In the genomic region with DNA sequence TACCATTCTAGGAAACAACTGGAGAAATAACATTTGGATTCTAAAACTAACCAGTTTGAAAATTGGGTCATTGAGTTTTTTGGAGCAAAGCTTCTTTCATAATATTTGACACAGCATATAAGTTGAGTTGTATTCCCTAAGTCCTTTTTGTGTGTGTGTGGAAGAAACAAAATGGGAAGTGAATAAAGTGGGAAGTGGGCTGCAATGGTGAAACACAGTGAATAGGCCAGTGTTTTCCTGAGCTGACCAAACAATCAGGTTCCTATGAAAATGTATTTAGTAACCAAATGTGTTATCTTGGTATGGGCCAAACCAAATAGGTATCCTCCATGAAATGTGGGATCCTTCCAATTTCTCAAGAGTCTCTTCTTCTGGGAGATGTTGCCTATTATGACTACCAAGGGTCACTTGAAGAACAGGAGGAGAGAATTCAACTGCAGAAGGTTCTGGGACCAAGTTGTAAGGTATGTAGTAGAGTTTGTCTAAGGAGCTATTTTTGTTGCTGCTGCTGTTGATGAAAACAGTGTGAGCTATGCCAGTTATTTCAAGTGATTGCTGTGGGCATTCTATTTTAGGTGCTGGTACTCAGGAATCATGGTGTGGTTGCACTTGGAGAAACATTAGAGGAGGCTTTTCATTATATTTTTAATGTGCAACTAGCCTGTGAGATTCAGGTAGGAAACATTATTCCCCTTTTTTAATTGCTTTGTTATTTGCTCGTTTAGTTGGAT, we compare ENCODE assay signal across 23 cellular contexts.
DNase-seq lines count a peak whose midpoint lies in the region; ATAC-seq and TF ChIP-seq lines count a peak whose summit lies in the region.
"Had no signal": no experiment of that assay in that cellular context is flagged by ENCODE, and none has a peak within 500 bp of the region (broad histone marks: within the 10 kb centered on the region; RNA-seq: fewer than 3 reads in every experiment).

No MANE protein-coding gene starts in this region.

- H3K4me3 Mint-ChIP-seq in activated naive CD4-positive, alpha-beta T cell treated with anti-CD3 and anti-CD28 coated beads, Interleukin-2, amount 10 ng/mL, durations not matched to agents 7 days and 5 days, result no peak overlapping the region
- no peak overlapping the region for H3K4me3 Mint-ChIP-seq in activated naive CD4-positive, alpha-beta T cell treated with anti-CD3 and anti-CD28 coated beads for 36 hours
- H3K4me3 Mint-ChIP-seq: activated CD4-positive, alpha-beta T cell treated with anti-CD3 and anti-CD28 coated beads for 36 hours; HFFc6; stimulated activated naive CD8-positive, alpha-beta T cell treated with anti-CD3 and anti-CD28 coated beads, Interleukin-15, amount 100 ng/mL, for 72 hours; type B pancreatic cell had no signal

- H3K36me3 ChIP-seq in ascending aorta, result peaks cover 11% of the 10 kb centered on the region in 2 donors
- peaks cover 66% of the 10 kb centered on the region for H3K36me3 ChIP-seq in lower lobe of right lung
- H3K36me3 ChIP-seq in upper lobe of right lung, result peaks cover 52% of the 10 kb centered on the region

- H3K9me3 ChIP-seq in ascending aorta (no peaks in the 10 kb centered on the region), lower lobe of right lung (no peaks in the 10 kb centered on the region), upper lobe of right lung (no peaks in the 10 kb centered on the region)
- H3K9me3 ChIP-seq: A549 had no signal

- H3K4me1 ChIP-seq in ascending aorta, result peaks cover 0 to 13% of the 10 kb centered on the region in 2 donors
- H3K4me1 ChIP-seq in lower lobe of right lung, result no peaks in the 10 kb centered on the region
- H3K4me1 ChIP-seq in upper lobe of right lung, result no peaks in the 10 kb centered on the region
- H3K4me1 ChIP-seq: A549 had no signal

- CTCF ChIA-PET in activated naive CD4-positive, alpha-beta T cell treated with anti-CD3 and anti-CD28 coated beads, Interleukin-2, amount 10 ng/mL, durations not matched to agents 7 days and 5 days (lab: Charles Lee), result interaction anchor here (0.9 to 1.7 kb wide), 2 partner anchors 10 to 110 kb away, joined by 3 to 6 read pairs; no protein-coding TSS in a partner anchor
- CTCF ChIA-PET in activated naive CD4-positive, alpha-beta T cell treated with anti-CD3 and anti-CD28 coated beads for 36 hours (lab: Charles Lee), result interaction anchor here (0.7 to 2.3 kb wide), 5 partner anchors 11 to 883 kb away, joined by 3 to 11 read pairs (median 5); no protein-coding TSS in a partner anchor

- peak overlapping the region; percentile 12 for H3K27ac Mint-ChIP-seq in activated naive CD4-positive, alpha-beta T cell treated with anti-CD3 and anti-CD28 coated beads, Interleukin-2, amount 10 ng/mL, durations not matched to agents 7 days and 5 days
- no peak overlapping the region for H3K27ac Mint-ChIP-seq in activated naive CD4-positive, alpha-beta T cell treated with anti-CD3 and anti-CD28 coated beads for 36 hours
- H3K27ac Mint-ChIP-seq: activated CD4-positive, alpha-beta T cell treated with anti-CD3 and anti-CD28 coated beads for 36 hours; HFFc6; stimulated activated naive CD8-positive, alpha-beta T cell treated with anti-CD3 and anti-CD28 coated beads, Interleukin-15, amount 100 ng/mL, for 72 hours; type B pancreatic cell had no signal

- H3K27ac ChIP-seq in ascending aorta, result peak overlapping the region; percentile 35 to 54
- H3K27ac ChIP-seq in lower lobe of right lung, result no peak overlapping the region
- H3K27ac ChIP-seq in upper lobe of right lung, result no peak overlapping the region
- peak overlapping the region in 27 of 59 donors; percentile 2 to 60 (median 25) for H3K27ac ChIP-seq in dorsolateral prefrontal cortex
- H3K27ac ChIP-seq: A549 had no signal

- DNase-seq in activated naive CD4-positive, alpha-beta T cell treated with anti-CD3 and anti-CD28 coated beads, Interleukin-2, amount 10 ng/mL, durations not matched to agents 7 days and 5 days, result no peak
- DNase-seq in activated naive CD4-positive, alpha-beta T cell treated with anti-CD3 and anti-CD28 coated beads for 36 hours, result no peak
- DNase-seq in ascending aorta (ENCODE audit: low spot score in 2 of 2), result no peak
- no peak for DNase-seq in lower lobe of right lung
- no peak for DNase-seq in upper lobe of right lung
- no peak for DNase-seq in activated CD4-positive, alpha-beta T cell treated with anti-CD3 and anti-CD28 coated beads for 1 hour
- no peak for DNase-seq in activated effector memory CD4-positive, alpha-beta T cell treated with Interleukin-2 at 50 U/mL for 16 hours
- no peak for DNase-seq in dorsolateral prefrontal cortex
- DNase-seq: activated CD4-positive, alpha-beta T cell treated with anti-CD3 and anti-CD28 coated beads for 36 hours; activated CD8-positive, alpha-beta memory T cell treated with anti-CD3 and anti-CD28 coated beads, Interleukin-2, amount 50 U/mL, for 4 hours; activated gamma-delta T cell treated with Interleukin-2 at 50 U/mL for 16 hours; amniotic stem cell; caudate nucleus; HFFc6; NCI-H1092; NCI-H2029 treated with DMSO at 0.1 percent for 48 hours; NCI-H446 treated with DMSO at 0.1 percent for 48 hours; SHP77 treated with DMSO at 0.1 percent for 48 hours; stimulated activated naive CD8-positive, alpha-beta T cell treated with anti-CD3 and anti-CD28 coated beads, Interleukin-15, amount 100 ng/mL, for 72 hours; SW 1271 had no signal

- intact Hi-C loops in activated naive CD4-positive, alpha-beta T cell treated with anti-CD3 and anti-CD28 coated beads for 36 hours (cut with micrococcal nuclease), result no loop called here
- intact Hi-C loops in ascending aorta (cut with DNase I), result no loop called here
- intact Hi-C loops in lower lobe of right lung (cut with DNase I), result no loop called here
- intact Hi-C loops in upper lobe of right lung (cut with DNase I), result no loop called here
- intact Hi-C loops in dorsolateral prefrontal cortex (cut with DNase I), result no loop called here

- TF ChIP-seq CTCF in ascending aorta (IDR thresholded peaks at IDR 0.05), result no peak
- no peak for TF ChIP-seq CTCF in lower lobe of right lung (IDR thresholded peaks at IDR 0.05)
- no peak for TF ChIP-seq CTCF in upper lobe of right lung (IDR thresholded peaks at IDR 0.05)
- TF ChIP-seq CTCF in dorsolateral prefrontal cortex (IDR thresholded peaks at IDR 0.05 in 54 of 56, conservative IDR thresholded peaks at IDR 0.05 in 2 of 56; ENCODE audit: low read depth in 1 of 56, partially characterized antibody in 56 of 56), result no peak

- H3K27me3 ChIP-seq in ascending aorta (no peaks in the 10 kb centered on the region), lower lobe of right lung (ENCODE audit: low read depth) (no peaks in the 10 kb centered on the region), upper lobe of right lung (no peaks in the 10 kb centered on the region), dorsolateral prefrontal cortex (no peaks in the 10 kb centered on the region)

- no peaks in the 10 kb centered on the region for H3K4me1 Mint-ChIP-seq in activated naive CD4-positive, alpha-beta T cell treated with anti-CD3 and anti-CD28 coated beads, Interleukin-2, amount 10 ng/mL, durations not matched to agents 7 days and 5 days
- peaks cover 8% of the 10 kb centered on the region for H3K4me1 Mint-ChIP-seq in activated naive CD4-positive, alpha-beta T cell treated with anti-CD3 and anti-CD28 coated beads for 36 hours (ENCODE audit: low read depth)
- H3K4me1 Mint-ChIP-seq: activated CD4-positive, alpha-beta T cell treated with anti-CD3 and anti-CD28 coated beads for 36 hours had no signal

- H3K27me3 Mint-ChIP-seq in activated naive CD4-positive, alpha-beta T cell treated with anti-CD3 and anti-CD28 coated beads, Interleukin-2, amount 10 ng/mL, durations not matched to agents 7 days and 5 days, result no peaks in the 10 kb centered on the region
- no peaks in the 10 kb centered on the region for H3K27me3 Mint-ChIP-seq in activated naive CD4-positive, alpha-beta T cell treated with anti-CD3 and anti-CD28 coated beads for 36 hours (ENCODE audit: low read depth)
- H3K27me3 Mint-ChIP-seq: activated CD4-positive, alpha-beta T cell treated with anti-CD3 and anti-CD28 coated beads for 36 hours; stimulated activated naive CD8-positive, alpha-beta T cell treated with anti-CD3 and anti-CD28 coated beads, Interleukin-15, amount 100 ng/mL, for 72 hours; type B pancreatic cell had no signal

- H3K9me3 Mint-ChIP-seq in activated naive CD4-positive, alpha-beta T cell treated with anti-CD3 and anti-CD28 coated beads, Interleukin-2, amount 10 ng/mL, durations not matched to agents 7 days and 5 days, result no peaks in the 10 kb centered on the region
- H3K9me3 Mint-ChIP-seq in activated naive CD4-positive, alpha-beta T cell treated with anti-CD3 and anti-CD28 coated beads for 36 hours, result no peaks in the 10 kb centered on the region
- H3K9me3 Mint-ChIP-seq: HFFc6; stimulated activated naive CD8-positive, alpha-beta T cell treated with anti-CD3 and anti-CD28 coated beads, Interleukin-15, amount 100 ng/mL, for 72 hours; type B pancreatic cell had no signal

- peaks cover 74% of the 10 kb centered on the region for H3K36me3 Mint-ChIP-seq in activated naive CD4-positive, alpha-beta T cell treated with anti-CD3 and anti-CD28 coated beads, Interleukin-2, amount 10 ng/mL, durations not matched to agents 7 days and 5 days
- peaks cover 34% of the 10 kb centered on the region for H3K36me3 Mint-ChIP-seq in activated naive CD4-positive, alpha-beta T cell treated with anti-CD3 and anti-CD28 coated beads for 36 hours (ENCODE audit: low read depth)

- H3K4me3 ChIP-seq in ascending aorta (no peak overlapping the region), lower lobe of right lung (no peak overlapping the region), upper lobe of right lung (no peak overlapping the region), dorsolateral prefrontal cortex (no peak overlapping the region)
- H3K4me3 ChIP-seq: A549 had no signal

- peak; percentile 43 to 79 for ATAC-seq in lower lobe of right lung
- peak; percentile 76 for ATAC-seq in upper lobe of right lung
- ATAC-seq: A549; activated CD4-positive, alpha-beta T cell treated with anti-CD3 and anti-CD28 coated beads for 36 hours; HepG2; stimulated activated naive CD8-positive, alpha-beta T cell treated with anti-CD3 and anti-CD28 coated beads, Interleukin-15, amount 100 ng/mL, for 72 hours had no signal

Comparison
In these comparisons a context has a peak if more than half of its experiments do, and no peak if none do; other contexts are left out.
1. H3K27ac ChIP-seq: peak in ascending aorta (2 of 2); none in lower lobe of right lung (single experiment) and upper lobe of right lung (single experiment).